ENCODE assay signal across 13 cellular contexts in genomic region chr2:12046641-12047040, GRCh38.
DNase-seq lines count a peak whose midpoint lies in the region; ATAC-seq and TF ChIP-seq lines count a peak whose summit lies in the region.
"Had no signal": no experiment of that assay in that cellular context is flagged by ENCODE, and none has a peak within 500 bp of the region (broad histone marks: within the 10 kb centered on the region; RNA-seq: fewer than 3 reads in every experiment).

No MANE protein-coding gene starts in this region.

- POLR2A ChIA-PET in AG04450 (lab: Yijun Ruan, JAX) (no interaction called here), activated B cell treated with CpG ODN at 0.5 μM for 24 hours (lab: Charles Lee) (interaction anchor here (0.6 kb wide), 1 partner anchor 191 kb away, joined by 3 read pairs; no protein-coding TSS in a partner anchor)

- TF ChIP-seq CTCF in AG04450 (IDR thresholded peaks at IDR 0.05; ENCODE audit: low read depth, low read length) (no peak), activated B cell treated with CpG ODN at 0.5 μM for 24 hours (IDR thresholded peaks at IDR 0.05) (no peak)

- DNase-seq in AG04450 (ENCODE audit: low read depth, low spot score): peak; percentile 26
- DNase-seq in HS-27A (ENCODE audit: low read depth): peak; percentile 85
- DNase-seq in activated B cell treated with CpG ODN at 0.5 μM for 24 hours: no peak
- peak; percentile 68 for DNase-seq in iris pigment epithelial cell (ENCODE audit: low read depth)
- no peak for DNase-seq in DMS153 treated with DMSO at 0.1 percent for 48 hours (lab: John Stamatoyannopoulos, UW; ENCODE audit: unreplicated experiment)
- no peak for DNase-seq in midbrain (lab: John Stamatoyannopoulos, UW)
- DNase-seq: activated CD8-positive, alpha-beta memory T cell treated with anti-CD3 and anti-CD28 coated beads, Interleukin-2, amount 10 ng/mL, durations not matched to agents 7 days and 5 days; AML-193; hippocampal formation; NCI-H187 treated with DMSO at 0.1 percent for 48 hours; right cardiac atrium had no signal

- H3K36me3 Mint-ChIP-seq in activated B cell treated with CpG ODN at 0.5 μM for 24 hours (ENCODE audit: low read depth): peaks cover 3% of the 10 kb centered on the region

- intact Hi-C loops in activated B cell treated with CpG ODN at 0.5 μM for 24 hours (cut with micrococcal nuclease): loop anchor here (1.0 to 10.0 kb wide), 4 partner anchors 11 to 278 kb away; no protein-coding TSS in a partner anchor

- CTCF ChIA-PET in AG04450 (lab: Charles Lee) (no interaction called here), activated B cell treated with CpG ODN at 0.5 μM for 24 hours (lab: Charles Lee) (interaction anchor here (0.7 kb wide), 1 partner anchor 675 kb away, joined by 3 read pairs; no protein-coding TSS in a partner anchor)

- peak overlapping the region; percentile 68 for H3K27ac Mint-ChIP-seq in activated B cell treated with CpG ODN at 0.5 μM for 24 hours
- H3K27ac Mint-ChIP-seq: activated CD8-positive, alpha-beta memory T cell treated with anti-CD3 and anti-CD28 coated beads, Interleukin-2, amount 10 ng/mL, durations not matched to agents 7 days and 5 days had no signal

- H3K27me3 ChIP-seq in AG04450 (ENCODE audit: control insufficient read depth, insufficient read depth, low read length): peaks cover 3% of the 10 kb centered on the region

- no peaks in the 10 kb centered on the region for H3K27me3 Mint-ChIP-seq in activated B cell treated with CpG ODN at 0.5 μM for 24 hours

- H3K27ac ChIP-seq in AG04450 (ENCODE audit: low read depth, low read length): no peak overlapping the region

- H3K4me1 Mint-ChIP-seq in activated B cell treated with CpG ODN at 0.5 μM for 24 hours: peaks cover 98% of the 10 kb centered on the region

- ATAC-seq in activated B cell treated with CpG ODN at 0.5 μM for 24 hours (ENCODE audit: low read depth) (no peak), HG03095 (IDR thresholded peaks at IDR 0.05; ENCODE audit: unreplicated experiment) (no peak), HG03097 (IDR thresholded peaks at IDR 0.05; ENCODE audit: low FRiP score, unreplicated experiment) (no peak)
- ATAC-seq: activated CD8-positive, alpha-beta memory T cell treated with anti-CD3 and anti-CD28 coated beads, Interleukin-2, amount 10 ng/mL, durations not matched to agents 7 days and 5 days; right cardiac atrium had no signal

- H3K9me3 Mint-ChIP-seq in activated B cell treated with CpG ODN at 0.5 μM for 24 hours: peaks cover under 1% of the 10 kb centered on the region

- no peak overlapping the region for H3K4me3 ChIP-seq in AG04450 (ENCODE audit: low read depth, low read length)

- peak overlapping the region; percentile 35 for H3K4me3 Mint-ChIP-seq in activated B cell treated with CpG ODN at 0.5 μM for 24 hours
- H3K4me3 Mint-ChIP-seq: activated CD8-positive, alpha-beta memory T cell treated with anti-CD3 and anti-CD28 coated beads, Interleukin-2, amount 10 ng/mL, durations not matched to agents 7 days and 5 days had no signal

- H3K9me3 ChIP-seq in AG04450 (ENCODE audit: control insufficient read depth, insufficient read depth, low read length): no peaks in the 10 kb centered on the region

Comparison
In these comparisons a context has a peak if more than half of its experiments do, and no peak if none do; other contexts are left out.
1. DNase-seq: peak in AG04450 (single experiment), HS-27A (single experiment) and iris pigment epithelial cell (single experiment); none in activated B cell treated with CpG ODN at 0.5 μM for 24 hours (single experiment), DMS153 treated with DMSO at 0.1 percent for 48 hours (single experiment) and midbrain (single experiment).